8 cellular contexts compared by ENCODE assay signal in the genomic region with DNA sequence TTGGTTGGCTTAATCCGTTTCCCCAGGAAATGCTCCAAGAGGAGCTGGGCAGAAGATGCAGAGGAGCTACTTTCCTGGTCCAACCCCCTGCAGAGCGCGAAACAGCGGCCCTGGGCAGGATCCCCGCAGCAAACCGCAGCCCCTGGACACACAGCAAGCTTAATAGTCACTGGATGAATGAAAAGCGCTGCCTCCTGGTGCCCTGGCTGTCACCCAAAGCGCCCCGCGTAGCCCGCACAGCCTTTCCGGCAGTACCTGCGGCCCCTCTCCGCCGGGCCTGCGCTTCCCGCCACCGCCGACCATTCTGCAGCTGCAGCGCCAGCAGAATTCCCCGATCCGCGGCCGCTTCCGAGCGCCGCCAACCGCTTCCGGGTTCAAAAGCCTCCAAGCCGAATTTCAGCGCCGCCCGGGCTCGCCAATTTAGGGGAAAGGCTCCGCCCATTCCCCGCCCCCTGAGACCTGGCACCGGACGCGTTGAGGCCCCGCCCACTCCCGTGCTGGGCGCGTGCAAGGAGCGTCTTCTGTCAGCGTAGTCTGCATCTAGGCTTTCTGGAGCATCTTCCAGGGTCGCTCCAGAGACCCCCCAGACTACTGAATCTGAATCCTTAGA.
DNase-seq lines count a peak whose midpoint lies in the region; ATAC-seq and TF ChIP-seq lines count a peak whose summit lies in the region.

Gene HPF1, minus strand, starts transcription at position 370 of the 610 bp plus-strand sequence. Its CDS starts 67 bp downstream, at position 303.

- H3K27me3 Mint-ChIP-seq in central memory CD8-positive, alpha-beta T cell: peaks cover 13% of the 10 kb centered on the region

- peaks cover 28% of the 10 kb centered on the region for H3K4me1 Mint-ChIP-seq in central memory CD8-positive, alpha-beta T cell

- peak; percentile 71 for TF ChIP-seq POLR2A in GM18951 (IDR thresholded peaks at IDR 0.05; ENCODE audit: extremely low read depth, insufficient read depth, insufficient read length)

- H3K36me3 Mint-ChIP-seq in central memory CD8-positive, alpha-beta T cell (ENCODE audit: insufficient read depth): peaks cover 16% of the 10 kb centered on the region

- ATAC-seq in HG03196 (IDR thresholded peaks at IDR 0.05; ENCODE audit: unreplicated experiment): peak; percentile 95
- peak; percentile 91 for ATAC-seq in central memory CD8-positive, alpha-beta T cell (replicated peaks; ENCODE audit: extremely low read depth, poor library complexity, severe bottlenecking)

- no peaks in the 10 kb centered on the region for H3K9me3 Mint-ChIP-seq in central memory CD8-positive, alpha-beta T cell

- peak within 1 kb of the TSS; percentile 38 for H3K27ac Mint-ChIP-seq in central memory CD8-positive, alpha-beta T cell (ENCODE audit: low read depth)

- in situ Hi-C loops in GM18951 (cut with MboI; ENCODE audit: low sequenced_read_pairs, unreplicated experiment): no loop called here

- DNase-seq in AG08396 (ENCODE audit: low spot score) (peak; percentile 93), NCI-H345 (lab: John Stamatoyannopoulos, UW) (peak; percentile 91), inferior parietal cortex (ENCODE audit: extremely low spot score) (peak; percentile 90)
- DNase-seq in activated CD4-positive, CD25-positive, alpha-beta regulatory T cell treated with anti-CD3 and anti-CD28 coated beads, Interleukin-2, amount 50 U/mL, for 16 hours (ENCODE audit: low read depth, low spot score): peak; percentile 83
- peak; percentile 84 to 87 for DNase-seq in central memory CD8-positive, alpha-beta T cell (ENCODE audit: low spot score in 2 of 2)
- DNase-seq in stimulated activated CD4-positive, alpha-beta T cell treated with anti-CD3 and anti-CD28 coated beads, Interleukin-12 subunit alpha, Interleukin-12 subunit beta, amount 100 ng/mL, for 4 hours: peak; percentile 98

- peak within 1 kb of the TSS; percentile 85 for H3K4me3 Mint-ChIP-seq in central memory CD8-positive, alpha-beta T cell

Comparison
In these comparisons a context has a peak if more than half of its experiments do, and no peak if none do; other contexts are left out.
1. Peak in every context shown above with its lines: DNase-seq and ATAC-seq.